In genomic region chr17:2939714-2940351, GRCh38 we compare ENCODE assay signal across 14 cellular contexts.
DNase-seq lines count a peak whose midpoint lies in the region; ATAC-seq and TF ChIP-seq lines count a peak whose summit lies in the region.
"Had no signal": no experiment of that assay in that cellular context is flagged by ENCODE, and none has a peak within 500 bp of the region (broad histone marks: within the 10 kb centered on the region; RNA-seq: fewer than 3 reads in every experiment).

No MANE protein-coding gene starts in this region.

- DNase-seq in MV-4-11 (lab: John Stamatoyannopoulos, UW): peak; percentile 53
- DNase-seq in colonic mucosa: peak; percentile 67
- peak; percentile 60 for DNase-seq in lower lobe of right lung
- no peak for DNase-seq in stimulated activated naive B cell treated with anti-CD40 and anti-IgM and Interleukin-4, amounts not matched to agents 10 μg/mL and 1 μg/mL and 100 μg/mL, for 72 hours
- DNase-seq in GM19238 (ENCODE audit: insufficient read length, low spot score): no peak
- DNase-seq in chondrocyte (ENCODE audit: low spot score): no peak
- no peak for DNase-seq in NCI-H187 treated with DMSO at 0.1 percent for 48 hours (lab: John Stamatoyannopoulos, UW)
- DNase-seq: activated naive CD8-positive, alpha-beta T cell treated with anti-CD3 and anti-CD28 coated beads, Interleukin-2, amount 10 ng/mL, durations not matched to agents 7 days and 5 days; DND-41; NCI-H1105; PC-3; T-helper 1 cell had no signal

- H3K27ac Mint-ChIP-seq in stimulated activated naive B cell treated with anti-CD40 and anti-IgM and Interleukin-4, amounts not matched to agents 10 μg/mL and 1 μg/mL and 100 μg/mL, for 72 hours: peak overlapping the region; percentile 11
- H3K27ac Mint-ChIP-seq in chondrocyte (ENCODE audit: unreplicated experiment): no peak overlapping the region
- H3K27ac Mint-ChIP-seq: activated naive CD8-positive, alpha-beta T cell treated with anti-CD3 and anti-CD28 coated beads, Interleukin-2, amount 10 ng/mL, durations not matched to agents 7 days and 5 days had no signal

- H3K9me3 Mint-ChIP-seq in stimulated activated naive B cell treated with anti-CD40 and anti-IgM and Interleukin-4, amounts not matched to agents 10 μg/mL and 1 μg/mL and 100 μg/mL, for 72 hours: no peaks in the 10 kb centered on the region
- H3K9me3 Mint-ChIP-seq in chondrocyte (ENCODE audit: low read depth): no peaks in the 10 kb centered on the region
- H3K9me3 Mint-ChIP-seq: activated naive CD8-positive, alpha-beta T cell treated with anti-CD3 and anti-CD28 coated beads, Interleukin-2, amount 10 ng/mL, durations not matched to agents 7 days and 5 days had no signal

- H3K27me3 Mint-ChIP-seq in stimulated activated naive B cell treated with anti-CD40 and anti-IgM and Interleukin-4, amounts not matched to agents 10 μg/mL and 1 μg/mL and 100 μg/mL, for 72 hours: peaks cover 22 to 29% of the 10 kb centered on the region in 2 donors
- peaks cover 3% of the 10 kb centered on the region for H3K27me3 Mint-ChIP-seq in chondrocyte (ENCODE audit: low read depth)

- H3K4me1 ChIP-seq in colonic mucosa (no peaks in the 10 kb centered on the region), lower lobe of right lung (no peaks in the 10 kb centered on the region)

- peak; percentile 27 to 63 for ATAC-seq in lower lobe of right lung
- ATAC-seq in stimulated activated naive B cell treated with anti-CD40 and anti-IgM and Interleukin-4, amounts not matched to agents 10 μg/mL and 1 μg/mL and 100 μg/mL, for 72 hours (replicated peaks): peak in 1 of 2 donors; percentile 33
- no peak for ATAC-seq in HG02642 (IDR thresholded peaks at IDR 0.05; ENCODE audit: poor library complexity, unreplicated experiment)
- ATAC-seq: activated CD4-positive, CD25-positive, alpha-beta regulatory T cell treated with anti-CD3 and anti-CD28 coated beads, Interleukin-2, amount 50 U/mL, for 24 hours; PC-3 had no signal

- H3K9me3 ChIP-seq in colonic mucosa: no peaks in the 10 kb centered on the region
- H3K9me3 ChIP-seq in lower lobe of right lung: no peaks in the 10 kb centered on the region

- H3K4me3 ChIP-seq in colonic mucosa: peak overlapping the region; percentile 11
- H3K4me3 ChIP-seq in lower lobe of right lung: no peak overlapping the region

- H3K27ac ChIP-seq in colonic mucosa: no peak overlapping the region
- H3K27ac ChIP-seq in lower lobe of right lung: no peak overlapping the region

- H3K4me3 Mint-ChIP-seq in stimulated activated naive B cell treated with anti-CD40 and anti-IgM and Interleukin-4, amounts not matched to agents 10 μg/mL and 1 μg/mL and 100 μg/mL, for 72 hours: no peak overlapping the region
- H3K4me3 Mint-ChIP-seq in chondrocyte (ENCODE audit: unreplicated experiment): no peak overlapping the region
- H3K4me3 Mint-ChIP-seq: activated naive CD8-positive, alpha-beta T cell treated with anti-CD3 and anti-CD28 coated beads, Interleukin-2, amount 10 ng/mL, durations not matched to agents 7 days and 5 days had no signal

- peaks cover 16 to 28% of the 10 kb centered on the region in 2 donors for H3K4me1 Mint-ChIP-seq in stimulated activated naive B cell treated with anti-CD40 and anti-IgM and Interleukin-4, amounts not matched to agents 10 μg/mL and 1 μg/mL and 100 μg/mL, for 72 hours
- H3K4me1 Mint-ChIP-seq in chondrocyte (ENCODE audit: low read depth): no peaks in the 10 kb centered on the region

- no peaks in the 10 kb centered on the region for H3K36me3 Mint-ChIP-seq in stimulated activated naive B cell treated with anti-CD40 and anti-IgM and Interleukin-4, amounts not matched to agents 10 μg/mL and 1 μg/mL and 100 μg/mL, for 72 hours
- no peaks in the 10 kb centered on the region for H3K36me3 Mint-ChIP-seq in chondrocyte (ENCODE audit: low read depth)
- H3K36me3 Mint-ChIP-seq: activated naive CD8-positive, alpha-beta T cell treated with anti-CD3 and anti-CD28 coated beads, Interleukin-2, amount 10 ng/mL, durations not matched to agents 7 days and 5 days had no signal

- intact Hi-C loops in colonic mucosa (cut with DNase I): no loop called here
- intact Hi-C loops in lower lobe of right lung (cut with DNase I): no loop called here

- peak overlapping the region; percentile 14 to 16 for H3K9ac ChIP-seq in colonic mucosa (ENCODE audit: low read depth in 2 of 2, low read length in 2 of 2)

- H3K36me3 ChIP-seq in colonic mucosa (no peaks in the 10 kb centered on the region), lower lobe of right lung (no peaks in the 10 kb centered on the region)

- TF ChIP-seq CTCF in colonic mucosa (IDR thresholded peaks at IDR 0.05) (no peak), lower lobe of right lung (IDR thresholded peaks at IDR 0.05) (no peak), chondrocyte (IDR thresholded peaks at IDR 0.05) (no peak)

- H3K27me3 ChIP-seq in colonic mucosa: no peaks in the 10 kb centered on the region
- no peaks in the 10 kb centered on the region for H3K27me3 ChIP-seq in lower lobe of right lung (ENCODE audit: low read depth)

Comparison
In these comparisons a context has a peak if more than half of its experiments do, and no peak if none do; other contexts are left out.
1. DNase-seq: peak in MV-4-11 (single experiment), colonic mucosa (single experiment) and lower lobe of right lung (single experiment); none in stimulated activated naive B cell treated with anti-CD40 and anti-IgM and Interleukin-4, amounts not matched to agents 10 μg/mL and 1 μg/mL and 100 μg/mL, for 72 hours (single experiment), GM19238 (single experiment), chondrocyte (single experiment) and NCI-H187 treated with DMSO at 0.1 percent for 48 hours (single experiment).